Comparison of ENCODE assay signal across 15 cellular contexts in the genomic region with DNA sequence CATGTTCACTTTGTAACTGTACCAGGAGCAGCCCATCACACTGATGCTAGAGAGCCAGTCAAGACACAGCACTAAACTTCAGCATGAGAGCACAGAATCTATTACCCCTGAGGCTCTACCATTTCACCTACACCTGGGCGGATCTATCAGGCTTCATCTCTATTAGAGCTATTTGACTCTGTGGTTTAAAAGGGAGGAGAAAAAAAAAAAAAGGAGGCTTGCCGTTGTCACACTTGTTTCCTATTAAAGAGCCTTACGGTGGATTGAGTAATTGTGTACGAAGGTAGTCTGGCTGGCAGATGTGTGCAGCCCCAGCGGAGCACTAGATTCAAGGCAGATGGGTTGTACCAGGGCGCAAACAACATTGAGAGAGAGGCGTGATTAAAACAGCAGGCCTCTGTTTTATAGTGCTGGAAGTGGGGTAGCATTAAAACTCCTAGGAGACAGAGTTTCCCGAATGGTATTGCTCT.
DNase-seq lines count a peak whose midpoint lies in the region; ATAC-seq and TF ChIP-seq lines count a peak whose summit lies in the region.
"Had no signal": no experiment of that assay in that cellular context is flagged by ENCODE, and none has a peak within 500 bp of the region (broad histone marks: within the 10 kb centered on the region; RNA-seq: fewer than 3 reads in every experiment).

No MANE protein-coding gene starts in this region.

- H3K4me1 ChIP-seq in Peyer's patch = no peaks in the 10 kb centered on the region
- H3K4me1 ChIP-seq: BLaER1, gastrocnemius medialis, psoas muscle had no signal

- CTCF ChIA-PET in BJ (lab: Yijun Ruan, JAX) = interaction anchor here (1.6 kb wide), 1 partner anchor 13 kb away, joined by 4 read pairs; no protein-coding TSS in a partner anchor

- ATAC-seq in SK-N-SH treated with all-trans-retinoic acid at 6 μM for 48 hours = peak; percentile 91
- no peak for ATAC-seq in natural killer cell treated with Interleukin-12 subunit alpha and Interleukin-12 subunit beta and Interleukin-15 and Interleukin-18, amount 100 ng/mL, for 72 hours
- ATAC-seq: activated T-helper 17 cell treated with anti-CD3 and anti-CD28 coated beads, Interleukin-2, amount 50 U/mL, for 72 hours; gastrocnemius medialis; mucosa of descending colon had no signal

- no peaks in the 10 kb centered on the region for H3K36me3 ChIP-seq in BJ (ENCODE audit: control insufficient read depth, insufficient read depth, low read length)
- H3K36me3 ChIP-seq in Peyer's patch = no peaks in the 10 kb centered on the region
- H3K36me3 ChIP-seq: BLaER1, gastrocnemius medialis had no signal

- no peaks in the 10 kb centered on the region for H3K9me3 Mint-ChIP-seq in nephron
- H3K9me3 Mint-ChIP-seq in natural killer cell treated with Interleukin-12 subunit alpha and Interleukin-12 subunit beta and Interleukin-15 and Interleukin-18, amount 100 ng/mL, for 72 hours = peaks cover 4% of the 10 kb centered on the region
- H3K9me3 Mint-ChIP-seq: activated CD4-positive, alpha-beta memory T cell treated with anti-CD3 and anti-CD28 coated beads for 36 hours; activated T-helper 17 cell treated with anti-CD3 and anti-CD28 coated beads, Interleukin-2, amount 50 U/mL, for 72 hours had no signal

- H3K4me3 Mint-ChIP-seq in nephron = peak overlapping the region; percentile 25 to 67 (median 65)
- H3K4me3 Mint-ChIP-seq in natural killer cell treated with Interleukin-12 subunit alpha and Interleukin-12 subunit beta and Interleukin-15 and Interleukin-18, amount 100 ng/mL, for 72 hours = no peak overlapping the region
- H3K4me3 Mint-ChIP-seq: activated CD4-positive, alpha-beta memory T cell treated with anti-CD3 and anti-CD28 coated beads for 36 hours; activated T-helper 17 cell treated with anti-CD3 and anti-CD28 coated beads, Interleukin-2, amount 50 U/mL, for 72 hours had no signal

- no peaks in the 10 kb centered on the region for H3K27me3 Mint-ChIP-seq in nephron (ENCODE audit: low read depth)
- no peaks in the 10 kb centered on the region for H3K27me3 Mint-ChIP-seq in natural killer cell treated with Interleukin-12 subunit alpha and Interleukin-12 subunit beta and Interleukin-15 and Interleukin-18, amount 100 ng/mL, for 72 hours
- H3K27me3 Mint-ChIP-seq: activated CD4-positive, alpha-beta memory T cell treated with anti-CD3 and anti-CD28 coated beads for 36 hours; activated T-helper 17 cell treated with anti-CD3 and anti-CD28 coated beads, Interleukin-2, amount 50 U/mL, for 72 hours had no signal

- no peaks in the 10 kb centered on the region for H3K9me3 ChIP-seq in Peyer's patch
- H3K9me3 ChIP-seq: BLaER1, gastrocnemius medialis, mucosa of descending colon, psoas muscle had no signal

- peak overlapping the region; percentile 49 to 69 (median 53) for H3K27ac Mint-ChIP-seq in nephron
- no peak overlapping the region for H3K27ac Mint-ChIP-seq in natural killer cell treated with Interleukin-12 subunit alpha and Interleukin-12 subunit beta and Interleukin-15 and Interleukin-18, amount 100 ng/mL, for 72 hours
- H3K27ac Mint-ChIP-seq: activated CD4-positive, alpha-beta memory T cell treated with anti-CD3 and anti-CD28 coated beads for 36 hours; activated T-helper 17 cell treated with anti-CD3 and anti-CD28 coated beads, Interleukin-2, amount 50 U/mL, for 72 hours had no signal

- no peak for TF ChIP-seq POLR2A in Peyer's patch (IDR thresholded peaks at IDR 0.05)

- H3K27me3 ChIP-seq in BJ (ENCODE audit: control insufficient read depth, insufficient read depth, low read length) (no peaks in the 10 kb centered on the region), Peyer's patch (no peaks in the 10 kb centered on the region)
- H3K27me3 ChIP-seq: BLaER1, gastrocnemius medialis had no signal

- peaks cover 17% of the 10 kb centered on the region for H3K4me1 Mint-ChIP-seq in nephron
- no peaks in the 10 kb centered on the region for H3K4me1 Mint-ChIP-seq in natural killer cell treated with Interleukin-12 subunit alpha and Interleukin-12 subunit beta and Interleukin-15 and Interleukin-18, amount 100 ng/mL, for 72 hours (ENCODE audit: low read depth in 2 of 2)
- H3K4me1 Mint-ChIP-seq: activated T-helper 17 cell treated with anti-CD3 and anti-CD28 coated beads, Interleukin-2, amount 50 U/mL, for 72 hours had no signal

- POLR2A ChIA-PET in BJ (lab: Charles Lee) = interaction anchor here (0.7 kb wide), 1 partner anchor 505 kb away, joined by 5 read pairs; no protein-coding TSS in a partner anchor

- no peak for TF ChIP-seq CTCF in BJ (IDR thresholded peaks at IDR 0.05; ENCODE audit: insufficient read depth, low read depth, low read length)
- TF ChIP-seq CTCF in nephron (IDR thresholded peaks at IDR 0.05; ENCODE audit: unreplicated experiment in 3 of 3) = no peak
- no peak for TF ChIP-seq CTCF in Peyer's patch (IDR thresholded peaks at IDR 0.05)

- no peak overlapping the region for H3K27ac ChIP-seq in Peyer's patch
- H3K27ac ChIP-seq: BLaER1, gastrocnemius medialis, psoas muscle had no signal

- DNase-seq in BJ (ENCODE audit: low read depth) (peak; percentile 71), NCI-H1417 treated with DMSO at 0.1 percent for 48 hours (lab: John Stamatoyannopoulos, UW) (peak; percentile 29), NCI-H1436 (lab: John Stamatoyannopoulos, UW) (no peak), cortex of kidney (lab: John Stamatoyannopoulos, UW) (no peak), Peyer's patch (no peak)
- DNase-seq in natural killer cell treated with Interleukin-12 subunit alpha and Interleukin-12 subunit beta and Interleukin-15 and Interleukin-18, amount 100 ng/mL, for 72 hours (ENCODE audit: low spot score) = no peak
- DNase-seq: activated CD4-positive, alpha-beta memory T cell treated with anti-CD3 and anti-CD28 coated beads for 36 hours; aorta; gastrocnemius medialis; mucosa of descending colon; psoas muscle had no signal

- peak overlapping the region; percentile 24 for H3K4me3 ChIP-seq in BJ (ENCODE audit: low read depth, low read length)
- no peak overlapping the region for H3K4me3 ChIP-seq in Peyer's patch
- H3K4me3 ChIP-seq: BLaER1, gastrocnemius medialis, mucosa of descending colon, psoas muscle had no signal

- H3K36me3 Mint-ChIP-seq in nephron (ENCODE audit: low read depth) = no peaks in the 10 kb centered on the region
- H3K36me3 Mint-ChIP-seq in natural killer cell treated with Interleukin-12 subunit alpha and Interleukin-12 subunit beta and Interleukin-15 and Interleukin-18, amount 100 ng/mL, for 72 hours = no peaks in the 10 kb centered on the region
- H3K36me3 Mint-ChIP-seq: activated CD4-positive, alpha-beta memory T cell treated with anti-CD3 and anti-CD28 coated beads for 36 hours had no signal

TF ChIP-seq in SK-N-SH treated with all-trans-retinoic acid at 6 μM for 48 hours, 23 proteins besides CTCF, POLR2A, EP300 and RAD21 (continues in another document):
- TF ChIP-seq PATZ1 (CRISPR knock-in tag; IDR thresholded peaks at IDR 0.05; ENCODE audit: borderline replicate concordance) = no peak
- no peak for TF ChIP-seq TOX (CRISPR knock-in tag; IDR thresholded peaks at IDR 0.05; ENCODE audit: borderline replicate concordance)
- no peak for TF ChIP-seq ZNF70 (CRISPR knock-in tag; IDR thresholded peaks at IDR 0.05)
- TF ChIP-seq ZFP3 (CRISPR knock-in tag; IDR thresholded peaks at IDR 0.05) = peak; percentile 95; the same call in 1 of the 2 replicates
- no peak for TF ChIP-seq ZFP30 (CRISPR knock-in tag; IDR thresholded peaks at IDR 0.05)
- no peak for TF ChIP-seq ZNF565 (CRISPR knock-in tag; conservative IDR thresholded peaks at IDR 0.05; ENCODE audit: low read depth)
- peak; percentile 94 for TF ChIP-seq TCF4 (CRISPR knock-in tag; IDR thresholded peaks at IDR 0.05; ENCODE audit: borderline replicate concordance)
- TF ChIP-seq, protein P1, sequence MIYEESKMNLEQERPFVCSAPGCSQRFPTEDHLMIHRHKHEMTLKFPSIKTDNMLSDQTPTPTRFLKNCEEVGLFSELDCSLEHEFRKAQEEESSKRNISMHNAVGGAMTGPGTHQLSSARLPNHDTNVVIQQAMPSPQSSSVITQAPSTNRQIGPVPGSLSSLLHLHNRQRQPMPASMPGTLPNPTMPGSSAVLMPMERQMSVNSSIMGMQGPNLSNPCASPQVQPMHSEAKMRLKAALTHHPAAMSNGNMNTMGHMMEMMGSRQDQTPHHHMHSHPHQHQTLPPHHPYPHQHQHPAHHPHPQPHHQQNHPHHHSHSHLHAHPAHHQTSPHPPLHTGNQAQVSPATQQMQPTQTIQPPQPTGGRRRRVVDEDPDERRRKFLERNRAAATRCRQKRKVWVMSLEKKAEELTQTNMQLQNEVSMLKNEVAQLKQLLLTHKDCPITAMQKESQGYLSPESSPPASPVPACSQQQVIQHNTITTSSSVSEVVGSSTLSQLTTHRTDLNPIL (CRISPR knock-in tag; IDR thresholded peaks at IDR 0.05; ENCODE audit: low read depth) = no peak
- no peak for TF ChIP-seq GLIS3 (CRISPR knock-in tag; IDR thresholded peaks at IDR 0.05)
- TF ChIP-seq ESRRG (CRISPR knock-in tag; IDR thresholded peaks at IDR 0.05) = no peak
- no peak for TF ChIP-seq ZC3H10 (CRISPR knock-in tag; IDR thresholded peaks at IDR 0.05)
- no peak for TF ChIP-seq BACH2 (CRISPR knock-in tag; IDR thresholded peaks at IDR 0.05; ENCODE audit: borderline replicate concordance)
- TF ChIP-seq PPARA (CRISPR knock-in tag; IDR thresholded peaks at IDR 0.05; ENCODE audit: borderline replicate concordance) = no peak

Comparison
In these comparisons a context has a peak if more than half of its experiments do, and no peak if none do; other contexts are left out.
1. DNase-seq: peak in BJ (single experiment) and NCI-H1417 treated with DMSO at 0.1 percent for 48 hours (single experiment); none in natural killer cell treated with Interleukin-12 subunit alpha and Interleukin-12 subunit beta and Interleukin-15 and Interleukin-18, amount 100 ng/mL, for 72 hours (single experiment), NCI-H1436 (single experiment), cortex of kidney (single experiment) and Peyer's patch (0 of 3).
2. H3K27ac Mint-ChIP-seq: peak in nephron (3 of 3); none in natural killer cell treated with Interleukin-12 subunit alpha and Interleukin-12 subunit beta and Interleukin-15 and Interleukin-18, amount 100 ng/mL, for 72 hours (0 of 2).